In genomic region chr7:31938650-31939049, GRCh38 we compare ENCODE assay signal across 15 cellular contexts.
DNase-seq lines count a peak whose midpoint lies in the region; ATAC-seq and TF ChIP-seq lines count a peak whose summit lies in the region.
"Had no signal": no experiment of that assay in that cellular context is flagged by ENCODE, and none has a peak within 500 bp of the region (broad histone marks: within the 10 kb centered on the region; RNA-seq: fewer than 3 reads in every experiment).

No MANE protein-coding gene starts in this region.

- ATAC-seq in GM21786 (IDR thresholded peaks at IDR 0.05; ENCODE audit: unreplicated experiment) = no peak
- ATAC-seq: HCT116 had no signal

- H3K4me3 ChIP-seq in AG10803 (ENCODE audit: low read length) (no peak overlapping the region), WERI-Rb-1 (ENCODE audit: low read depth, low read length) (no peak overlapping the region)
- H3K4me3 ChIP-seq: dorsolateral prefrontal cortex, heart left ventricle had no signal

- H3K36me3 ChIP-seq in WERI-Rb-1 = no peaks in the 10 kb centered on the region
- H3K36me3 ChIP-seq: heart left ventricle had no signal

- H3K9me3 ChIP-seq in WERI-Rb-1 (ENCODE audit: severe bottlenecking) = no peaks in the 10 kb centered on the region
- H3K9me3 ChIP-seq: heart left ventricle had no signal

- DNase-seq in AG10803 (ENCODE audit: low read depth) = peak; percentile 44
- peak; percentile 31 for DNase-seq in HPDE6-E6E7 (ENCODE audit: extremely low spot score)
- no peak for DNase-seq in WERI-Rb-1
- peak; percentile 32 for DNase-seq in iris pigment epithelial cell (ENCODE audit: low read depth)
- DNase-seq in activated gamma-delta T cell treated with Interleukin-2 at 50 U/mL for 16 hours = no peak
- no peak for DNase-seq in stimulated activated CD4-positive, alpha-beta T cell treated with anti-CD3 and anti-CD28 coated beads, Interleukin-4, amount 100 ng/mL, for 24 hours
- no peak for DNase-seq in GOT3 (lab: John Stamatoyannopoulos, UW)
- DNase-seq: CD4-positive, CD25-positive, alpha-beta regulatory T cell; dorsolateral prefrontal cortex; heart left ventricle; NCI-H2107; nucleus accumbens; T-helper 9 cell had no signal

- peak; percentile 37; the same call in 1 of the 2 replicates for TF ChIP-seq CTCF in AG10803 (conservative IDR thresholded peaks at IDR 0.05; ENCODE audit: low read length)
- TF ChIP-seq CTCF in WERI-Rb-1 (IDR thresholded peaks at IDR 0.05; ENCODE audit: low read depth, low read length) = 0 out of 2 replicates have a peak, but pooled peaks have one; percentile 23

- no peak overlapping the region for H3K27ac ChIP-seq in WERI-Rb-1
- H3K27ac ChIP-seq: heart left ventricle had no signal

- H3K27me3 ChIP-seq in WERI-Rb-1 (ENCODE audit: insufficient read depth, low read depth, severe bottlenecking) = no peaks in the 10 kb centered on the region
- H3K27me3 ChIP-seq: dorsolateral prefrontal cortex, heart left ventricle had no signal

Comparison
In these comparisons a context has a peak if more than half of its experiments do, and no peak if none do; other contexts are left out.
1. DNase-seq: peak in AG10803 (single experiment), HPDE6-E6E7 (single experiment) and iris pigment epithelial cell (single experiment); none in WERI-Rb-1 (single experiment), activated gamma-delta T cell treated with Interleukin-2 at 50 U/mL for 16 hours (single experiment), stimulated activated CD4-positive, alpha-beta T cell treated with anti-CD3 and anti-CD28 coated beads, Interleukin-4, amount 100 ng/mL, for 24 hours (single experiment) and GOT3 (single experiment).